In the genomic region with DNA sequence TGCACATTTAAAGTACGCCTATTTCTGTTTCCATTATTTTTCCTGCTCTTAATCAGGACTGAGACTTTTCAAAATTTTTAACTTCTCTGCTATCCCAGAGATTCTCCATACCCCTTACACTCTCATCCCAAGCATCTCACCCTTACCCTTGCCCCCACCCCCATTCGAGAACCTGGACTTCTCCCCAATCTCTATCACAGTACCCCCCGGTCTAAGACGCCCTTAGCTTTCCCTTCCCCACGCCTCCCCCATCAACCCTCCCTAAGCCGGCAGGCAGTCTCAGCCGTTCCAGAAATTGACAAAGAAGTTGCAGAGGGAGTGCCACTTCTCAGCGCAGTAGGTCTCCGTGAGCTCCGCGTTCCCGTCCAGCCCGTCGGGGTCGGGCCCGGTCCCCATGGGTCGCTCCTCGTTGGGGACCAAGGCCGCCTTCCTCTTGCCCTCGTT, we compare ENCODE assay signal across 8 cellular contexts. TPM values are rescaled to one million over a fixed set of nuclear protein-coding genes. Genes with fewer than 3 reads are reported as not detected.
DNase-seq lines count a peak whose midpoint lies in the region; ATAC-seq and TF ChIP-seq lines count a peak whose summit lies in the region.

No MANE protein-coding gene starts in this region.

- no peaks in the 10 kb centered on the region for H3K9me2 ChIP-seq in OCI-LY7 (ENCODE audit: insufficient read depth, low read length)

- BruUV-seq in OCI-LY7 (replicated peaks; lab: Mats Ljungman, UMichigan) = no TSS peak

- no peaks in the 10 kb centered on the region for H4K20me1 ChIP-seq in OCI-LY7 (ENCODE audit: insufficient read depth, low read length)

- intact Hi-C loops in OCI-LY7 (cut with micrococcal nuclease; ENCODE audit: unreplicated experiment) = loop anchor here (1.0 to 5.0 kb wide), 4 partner anchors 15 to 609 kb away; a partner anchor contains a TSS
- intact Hi-C loops in naive thymus-derived CD4-positive, alpha-beta T cell (cut with micrococcal nuclease) = loop anchor here (1.0 to 5.0 kb wide), 13 partner anchors 15 to 1036 kb away; a partner anchor contains a TSS

- H3K4me1 ChIP-seq in OCI-LY7 (ENCODE audit: insufficient read depth, low read length, poor library complexity, severe bottlenecking) (peaks cover 19% of the 10 kb centered on the region), endodermal cell (ENCODE audit: control insufficient read depth, insufficient read depth, low read length) (no peaks in the 10 kb centered on the region)
- H3K4me1 ChIP-seq in naive thymus-derived CD4-positive, alpha-beta T cell (ENCODE audit: control insufficient read depth in 2 of 2, insufficient read depth in 2 of 2, low read length in 2 of 2) = peaks cover 0 to 10% of the 10 kb centered on the region in 2 donors

- DNase-seq in SKM-1 treated with dmso at 0.1 percent for 144 hours (lab: John Stamatoyannopoulos, UW; ENCODE audit: unreplicated experiment) (peak; percentile 49), SKM-1 (lab: John Stamatoyannopoulos, UW; ENCODE audit: unreplicated experiment) (no peak), OCI-LY7 (ENCODE audit: low spot score) (no peak), endodermal cell (peak; percentile 76), hepatic stellate cell (ENCODE audit: low spot score) (no peak)
- DNase-seq in naive thymus-derived CD4-positive, alpha-beta T cell = no peak

- WGBS in endodermal cell (ENCODE audit: insufficient coverage in 1 of 2, insufficient read length in 1 of 2), 2 experiments = 4% methylated on average over 12 to 20 of the region's 20 CpGs

- H2AFZ ChIP-seq in OCI-LY7 (ENCODE audit: low read length) = peak overlapping the region; percentile 91

- no peaks in the 10 kb centered on the region for H3K9me3 Mint-ChIP-seq in endodermal cell
- H3K9me3 Mint-ChIP-seq in naive thymus-derived CD4-positive, alpha-beta T cell = peaks cover 0 to 2% (median 0%) of the 10 kb centered on the region in 11 donors

- H3K4me3 Mint-ChIP-seq in endodermal cell = peak overlapping the region; percentile 75
- peak overlapping the region; percentile 80 to 93 (median 87) for H3K4me3 Mint-ChIP-seq in naive thymus-derived CD4-positive, alpha-beta T cell

- TF ChIP-seq CTCF in OCI-LY7 (conservative IDR thresholded peaks at IDR 0.05; ENCODE audit: low read length) = no peak
- TF ChIP-seq CTCF in endodermal cell (conservative IDR thresholded peaks at IDR 0.05) = no peak

- peaks cover 9% of the 10 kb centered on the region; the same call in 1 of the 2 replicates for H3K79me2 ChIP-seq in OCI-LY7 (ENCODE audit: insufficient read depth, low read depth, low read length)

- H3K4me2 ChIP-seq in OCI-LY7 (ENCODE audit: low read length) = peak overlapping the region; percentile 90

- H3K27me3 Mint-ChIP-seq in endodermal cell (ENCODE audit: insufficient read depth) = peaks cover 3% of the 10 kb centered on the region
- peaks cover 0 to 7% (median 0%) of the 10 kb centered on the region in 5 donors for H3K27me3 Mint-ChIP-seq in naive thymus-derived CD4-positive, alpha-beta T cell

- peaks cover 9% of the 10 kb centered on the region for H3K36me3 ChIP-seq in OCI-LY7 (ENCODE audit: insufficient read depth, low read length)
- peaks cover 6% of the 10 kb centered on the region for H3K36me3 ChIP-seq in endodermal cell (ENCODE audit: control insufficient read depth, insufficient read depth, low read length)
- H3K36me3 ChIP-seq in naive thymus-derived CD4-positive, alpha-beta T cell (ENCODE audit: control insufficient read depth in 2 of 3, insufficient read depth in 3 of 3, low read length in 3 of 3) = no peaks in the 10 kb centered on the region

- peak overlapping the region; percentile 27 for H3K9ac ChIP-seq in endodermal cell (ENCODE audit: extremely low read depth, low read length, poor library complexity, severe bottlenecking)

- no peaks in the 10 kb centered on the region for H3K27me3 ChIP-seq in endodermal cell (ENCODE audit: control insufficient read depth, insufficient read depth, low read length, poor library complexity, severe bottlenecking)
- no peaks in the 10 kb centered on the region for H3K27me3 ChIP-seq in naive thymus-derived CD4-positive, alpha-beta T cell (ENCODE audit: control insufficient read depth in 2 of 2, insufficient read depth in 2 of 2, low read length in 2 of 2)

- CTCF ChIA-PET in OCI-LY7 (lab: Charles Lee; ENCODE audit: unreplicated experiment) = interaction anchor here (0.6 kb wide), 2 partner anchors 13 to 522 kb away, joined by 5 read pairs; no protein-coding TSS in a partner anchor
- CTCF ChIA-PET in naive thymus-derived CD4-positive, alpha-beta T cell (lab: Charles Lee) = interaction anchor here (1.1 to 2.0 kb wide), 7 partner anchors 14 to 149 kb away, joined by 3 to 10 read pairs (median 6); a partner anchor contains a TSS

- H3K36me3 Mint-ChIP-seq in endodermal cell (ENCODE audit: low read depth) = peaks cover 17% of the 10 kb centered on the region
- H3K36me3 Mint-ChIP-seq in naive thymus-derived CD4-positive, alpha-beta T cell = peaks cover 0 to 4% (median 0%) of the 10 kb centered on the region in 5 donors

- H3K27ac Mint-ChIP-seq in endodermal cell = peak overlapping the region; percentile 69
- H3K27ac Mint-ChIP-seq in naive thymus-derived CD4-positive, alpha-beta T cell = peak overlapping the region; percentile 65 to 92 (median 80)

- H3K9me3 ChIP-seq in OCI-LY7 (ENCODE audit: low read length) (no peaks in the 10 kb centered on the region), endodermal cell (ENCODE audit: control insufficient read depth, low read length) (no peaks in the 10 kb centered on the region)
- no peaks in the 10 kb centered on the region for H3K9me3 ChIP-seq in naive thymus-derived CD4-positive, alpha-beta T cell (ENCODE audit: control insufficient read depth in 2 of 3, low read length in 3 of 3)

- peaks cover 13% of the 10 kb centered on the region for H3K4me1 Mint-ChIP-seq in endodermal cell
- peaks cover 18 to 34% (median 26%) of the 10 kb centered on the region in 7 donors for H3K4me1 Mint-ChIP-seq in naive thymus-derived CD4-positive, alpha-beta T cell

- POLR2A ChIA-PET in OCI-LY7 (lab: Charles Lee) = interaction anchor here (0.6 to 2.2 kb wide), 9 partner anchors 14 to 845 kb away, joined by 3 to 13 read pairs (median 3); a partner anchor contains a TSS
- POLR2A ChIA-PET in naive thymus-derived CD4-positive, alpha-beta T cell (lab: Charles Lee) = interaction anchor here (0.7 to 3.1 kb wide), 11 partner anchors 8 to 745 kb away, joined by 3 to 61 read pairs (median 4); a partner anchor contains a TSS

- H3K4me3 ChIP-seq in OCI-LY7 (ENCODE audit: low read depth, low read length, poor library complexity, severe bottlenecking) = peak overlapping the region; percentile 84
- H3K4me3 ChIP-seq in endodermal cell (ENCODE audit: low read length) = peak overlapping the region; percentile 78
- H3K4me3 ChIP-seq in naive thymus-derived CD4-positive, alpha-beta T cell (ENCODE audit: low read length) = peak overlapping the region; percentile 77

- ATAC-seq in naive thymus-derived CD4-positive, alpha-beta T cell = no peak
- ATAC-seq in GM18909 (IDR thresholded peaks at IDR 0.05; ENCODE audit: poor library complexity, unreplicated experiment) (no peak), GM18520 (IDR thresholded peaks at IDR 0.05; ENCODE audit: unreplicated experiment) (no peak)

- H3K27ac ChIP-seq in OCI-LY7 (ENCODE audit: low read depth, low read length, poor library complexity, severe bottlenecking) (peak overlapping the region; percentile 52), endodermal cell (ENCODE audit: low read depth, low read length) (peak overlapping the region; percentile 76)
- peak overlapping the region; percentile 65 for H3K27ac ChIP-seq in naive thymus-derived CD4-positive, alpha-beta T cell (ENCODE audit: low read depth, low read length)

RNA-seq across cellular contexts. Expression of a gene that starts 1.4 kb away (rescaled TPM):
- 1.1 and 1.7 TPM in 2 replicates for total RNA-seq in OCI-LY7 (2014; rRNA removed; shearing (Covaris generic))
- 2.7 and 3.1 TPM in 2 replicates for total RNA-seq in OCI-LY7 (2022)
- total RNA-seq in endodermal cell = 10 to 100 TPM in 1 of 2 donors, 1 to 10 TPM in 1; 4.3 to 19.0 TPM
- polyA plus RNA-seq in endodermal cell (2013, experiment 1 of 2) = 471 TPM
- 434 TPM for polyA plus RNA-seq in endodermal cell (2013, experiment 2 of 2)
- total RNA-seq in naive thymus-derived CD4-positive, alpha-beta T cell = 1 to 10 TPM; 1.1 to 7.7 (median 2.1) TPM
- 1 to 10 TPM; 1.8 to 2.5 TPM for polyA plus RNA-seq in naive thymus-derived CD4-positive, alpha-beta T cell

RNA-seq across cellular contexts. Expression of a gene that starts 15.6 kb away (rescaled TPM):
- 95.6 and 100 TPM in 2 replicates for total RNA-seq in OCI-LY7 (2014; rRNA removed; shearing (Covaris generic))
- total RNA-seq in OCI-LY7 (2022) (65.1 and 71.3 TPM in 2 replicates), endodermal cell (10 to 100 TPM; 46.2 to 54.3 TPM)
- polyA plus RNA-seq in endodermal cell (2013, experiment 1 of 2) = 50.1 TPM
- polyA plus RNA-seq in endodermal cell (2013, experiment 2 of 2) = 47.2 TPM
- total RNA-seq in naive thymus-derived CD4-positive, alpha-beta T cell = 10 to 100 TPM; 55.7 to 84.8 (median 78.5) TPM
- polyA plus RNA-seq in naive thymus-derived CD4-positive, alpha-beta T cell = 10 to 100 TPM in 1 of 2 donors, 1 to 10 TPM in 1; 6.9 to 11.9 TPM

Comparison
In these comparisons a context has a peak if more than half of its experiments do, and no peak if none do; other contexts are left out.
1. DNase-seq: peak in SKM-1 treated with dmso at 0.1 percent for 144 hours (single experiment) and endodermal cell (single experiment); none in SKM-1 (single experiment), OCI-LY7 (single experiment), naive thymus-derived CD4-positive, alpha-beta T cell (0 of 9) and hepatic stellate cell (single experiment).
2. Peak in every context shown above with its lines, with median percentiles within 50 percentile points of each other: H3K27ac ChIP-seq and H3K4me3 ChIP-seq.